8 cellular contexts compared by ENCODE assay signal in the genomic region with DNA sequence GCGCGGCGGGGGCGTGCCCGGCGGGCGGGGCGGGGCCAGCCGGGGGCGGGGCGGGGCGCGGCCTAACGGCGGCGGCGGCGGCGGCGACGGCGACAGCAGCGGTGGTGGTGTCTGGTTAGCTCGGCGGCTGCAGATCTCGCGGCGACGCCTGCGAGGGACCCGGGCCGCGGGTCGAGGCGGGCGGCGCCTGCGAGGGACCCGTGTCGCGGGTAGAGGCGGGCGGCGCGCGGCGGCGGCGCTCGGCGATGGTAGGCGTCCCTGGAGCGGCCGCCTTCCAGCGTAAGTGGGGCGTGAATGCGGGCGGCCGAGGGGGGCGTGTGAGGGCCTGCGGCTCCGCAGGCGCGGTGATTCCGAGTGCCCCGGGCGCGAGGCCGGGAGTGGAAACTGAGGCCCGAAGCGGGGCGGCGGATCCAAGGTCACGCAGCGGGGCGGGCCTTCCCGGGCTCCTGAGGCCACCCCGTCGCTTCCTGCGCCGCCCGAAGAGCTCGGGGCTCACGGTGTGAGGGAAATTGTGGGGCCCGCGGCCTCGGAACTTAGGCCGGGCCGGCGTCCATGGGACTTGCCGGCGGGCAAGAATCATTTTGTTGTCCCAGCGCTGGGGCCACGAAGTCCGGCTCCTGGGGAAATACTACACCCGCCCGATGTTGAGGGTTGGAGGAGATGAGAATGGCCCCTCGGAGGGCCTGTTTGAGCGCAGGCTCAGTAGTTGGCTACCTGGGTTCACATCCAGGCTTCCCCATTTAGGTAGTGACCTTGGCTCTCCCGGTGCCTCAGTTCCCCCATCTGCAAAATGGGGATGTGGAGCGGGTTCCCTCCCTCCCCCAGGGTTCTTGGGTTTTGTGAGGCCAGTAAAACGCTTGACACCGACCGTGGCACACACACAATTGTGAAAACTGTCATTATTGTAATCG. TPM values are rescaled to one million over a fixed set of nuclear protein-coding genes. Genes with fewer than 3 reads are reported as not detected.
A peak's percentile ranks its signal among the peaks of the same experiment; 100 is the strongest.
DNase-seq lines count a peak whose midpoint lies in the region; ATAC-seq lines count a peak whose summit lies in the region.

Gene CBFA2T2, plus strand, starts transcription at position 74 of the 911 bp plus-strand sequence. Its CDS starts 172 bp downstream, at position 246.

- H3K9me3 ChIP-seq in GM23248 (ENCODE audit: low read depth) (no peaks in the 10 kb centered on the region), right cardiac atrium (ENCODE audit: control insufficient read depth, low read length) (no peaks in the 10 kb centered on the region)

- intact Hi-C loops in right cardiac atrium (cut with DNase I), result no loop called here

- H2AFZ ChIP-seq in GM23248, result peak within 1 kb of the TSS; percentile 95

- peak within 1 kb of the TSS; percentile 98 for H3K4me2 ChIP-seq in GM23248 (ENCODE audit: unreplicated experiment)

- peaks cover 8% of the 10 kb centered on the region; the same call in 1 of the 2 replicates for H3F3A ChIP-seq in GM23248 (ENCODE audit: insufficient read depth)

- H3K27me3 ChIP-seq in GM23248 (replicated peaks; ENCODE audit: insufficient read depth) (no peaks in the 10 kb centered on the region), right cardiac atrium (ENCODE audit: control insufficient read depth, insufficient read depth) (no peaks in the 10 kb centered on the region)

- WGBS in GM23248 (ENCODE audit: low coverage in 1 of 2, low lambda C conversion rate in 2 of 2, missing lambda C conversion rate in 2 of 2), 2 experiments, result 0 to 1% methylated on average over 57 to 61 of the region's 105 CpGs
- WGBS in right cardiac atrium, result under 1% methylated on average over 103 of the region's 105 CpGs

- no peaks in the 10 kb centered on the region for H4K20me1 ChIP-seq in GM23248 (ENCODE audit: insufficient read depth)

- in situ Hi-C loops in GM23248 (cut with MboI), result no loop called here

- H3K4me1 ChIP-seq in GM23248 (ENCODE audit: insufficient read depth) (peaks cover 6% of the 10 kb centered on the region), right cardiac atrium (ENCODE audit: control insufficient read depth, insufficient read depth, low read length) (no peaks in the 10 kb centered on the region)

- H3K79me2 ChIP-seq in GM23248 (ENCODE audit: insufficient read depth), result peaks cover 44% of the 10 kb centered on the region

- H3K27ac ChIP-seq in GM23248 (peak within 1 kb of the TSS; percentile 92), angular gyrus (ENCODE audit: low read depth, low read length) (peak within 1 kb of the TSS; percentile 95), right cardiac atrium (ENCODE audit: low read length) (peak within 1 kb of the TSS; percentile 93)

- no peaks in the 10 kb centered on the region for H3K36me3 ChIP-seq in GM23248 (ENCODE audit: low read depth)

- no peaks in the 10 kb centered on the region for H3K9me2 ChIP-seq in GM23248 (ENCODE audit: insufficient read depth)

- peak within 1 kb of the TSS; percentile 88 for H3K4me3 ChIP-seq in GM23248
- peak within 1 kb of the TSS; percentile 72 for H3K4me3 ChIP-seq in right cardiac atrium (ENCODE audit: low read length)

- H3K9ac ChIP-seq in GM23248, result peak within 1 kb of the TSS; percentile 92

- DNase-seq in NCI-H345 (lab: John Stamatoyannopoulos, UW) (peak; percentile 70), NCI-H345 treated with DMSO at 0.1 percent for 48 hours (lab: John Stamatoyannopoulos, UW; ENCODE audit: unreplicated experiment) (no peak), GM23248 (peak; percentile 87), KG1 (lab: John Stamatoyannopoulos, UW) (peak; percentile 27), right cardiac atrium (peak in 2 of 3 donors; percentile 75 to 88), retina (peak; percentile 85), NCI-H1694 (lab: John Stamatoyannopoulos, UW) (no peak)

- peak; percentile 65 to 69 for ATAC-seq in right cardiac atrium

RNA-seq across cellular contexts. Expression of gene CBFA2T2, which starts in this region (rescaled TPM):
- total RNA-seq in GM23248 (2014; rRNA removed; shearing (Covaris generic)), result 5.3 and 8.6 TPM in 2 replicates
- polyA plus RNA-seq in GM23248 (2016; fragmentation: Nextera tagmentation; extraction: Ambion mirVana) (8.4 and 8.7 TPM in 2 replicates), right cardiac atrium (5.6 TPM)
- total RNA-seq in right cardiac atrium, result 10 to 100 TPM; 11.9 to 13.9 (median 12.8) TPM

Comparison
In these comparisons a context has a peak if more than half of its experiments do, and no peak if none do; other contexts are left out.
1. DNase-seq: peak in NCI-H345 (single experiment), GM23248 (single experiment), KG1 (single experiment), right cardiac atrium (2 of 3) and retina (single experiment); none in NCI-H345 treated with DMSO at 0.1 percent for 48 hours (single experiment) and NCI-H1694 (single experiment).
2. Peak in every context shown above with its lines, with median percentiles within 50 percentile points of each other: H3K27ac ChIP-seq.